ENCODE assay signal across 8 cellular contexts in genomic region chr4:47032405-47033106, GRCh38. TPM values are rescaled to one million over a fixed set of nuclear protein-coding genes. Genes with fewer than 3 reads are reported as not detected.
DNase-seq lines count a peak whose midpoint lies in the region; ATAC-seq and TF ChIP-seq lines count a peak whose summit lies in the region.

No MANE protein-coding gene starts in this region.

- no peak overlapping the region for H2BK5ac ChIP-seq in trophoblast cell (ENCODE audit: low read depth, low read length, poor library complexity)

- peak; percentile 36; the same call in 1 of the 2 replicates for TF ChIP-seq CTCF in OCI-LY1 (IDR thresholded peaks at IDR 0.05; ENCODE audit: low read length)
- peak; percentile 39 to 77 (median 71) for TF ChIP-seq CTCF in heart right ventricle (IDR thresholded peaks at IDR 0.05)

- WGBS in heart right ventricle, 2 donors, result 3% methylated on average over 46 to 47 of the region's 47 CpGs
- WGBS in trophoblast cell (ENCODE audit: extremely low coverage, insufficient coverage, insufficient read length), result no CpG with 5 or more reads among the region's 47 CpGs

- H3F3A ChIP-seq in OCI-LY1 (ENCODE audit: insufficient read depth, low read length), result no peaks in the 10 kb centered on the region

- H3K9me3 ChIP-seq in OCI-LY1 (ENCODE audit: low read length) (no peaks in the 10 kb centered on the region), heart right ventricle (no peaks in the 10 kb centered on the region), trophoblast cell (ENCODE audit: insufficient read depth, low read depth, low read length) (no peaks in the 10 kb centered on the region)

- no peak overlapping the region for H3K27ac ChIP-seq in OCI-LY1 (ENCODE audit: low read depth, low read length, poor library complexity, severe bottlenecking)
- peak overlapping the region in 6 of 10 donors; percentile 5 to 80 (median 75) for H3K27ac ChIP-seq in heart right ventricle
- H3K27ac ChIP-seq in trophoblast cell (ENCODE audit: low read depth, low read length), result no peak overlapping the region

- H3K18ac ChIP-seq in trophoblast cell (ENCODE audit: low read length), result no peak overlapping the region

- no peak overlapping the region for H3K14ac ChIP-seq in trophoblast cell (ENCODE audit: low read length)

- H2AK5ac ChIP-seq in trophoblast cell (ENCODE audit: low read length), result no peak overlapping the region

- no peak overlapping the region for H4K12ac ChIP-seq in trophoblast cell (ENCODE audit: low read depth, low read length)

- H2BK120ac ChIP-seq in trophoblast cell (ENCODE audit: insufficient read depth, low read length, poor library complexity), result no peak overlapping the region

- H3K36me3 ChIP-seq in OCI-LY1 (ENCODE audit: insufficient read depth, low read length), result no peaks in the 10 kb centered on the region
- no peaks in the 10 kb centered on the region for H3K36me3 ChIP-seq in heart right ventricle
- no peaks in the 10 kb centered on the region for H3K36me3 ChIP-seq in trophoblast cell (ENCODE audit: control insufficient read depth in 1 of 2, insufficient read depth in 2 of 2, low read length in 2 of 2)

- H3K9ac ChIP-seq in OCI-LY1 (ENCODE audit: low read length), result no peak overlapping the region
- H3K9ac ChIP-seq in trophoblast cell (ENCODE audit: low read length), result no peak overlapping the region

- no peaks in the 10 kb centered on the region for H3K9me2 ChIP-seq in OCI-LY1 (ENCODE audit: low read depth, low read length)

- no peak overlapping the region for H3K23ac ChIP-seq in trophoblast cell (ENCODE audit: low read length)

- no peak overlapping the region for H2AFZ ChIP-seq in OCI-LY1 (ENCODE audit: low read length)
- H2AFZ ChIP-seq in trophoblast cell (ENCODE audit: insufficient read depth, low read length, poor library complexity), result peak overlapping the region; percentile 66

- no peak overlapping the region for H4K8ac ChIP-seq in trophoblast cell (ENCODE audit: low read depth, low read length)

- no peaks in the 10 kb centered on the region for H3K79me1 ChIP-seq in trophoblast cell (ENCODE audit: low read length)

- no peak overlapping the region for H4K91ac ChIP-seq in trophoblast cell (ENCODE audit: low read depth, low read length)

- no peaks in the 10 kb centered on the region for H3K27me3 ChIP-seq in OCI-LY1 (ENCODE audit: insufficient read depth, low read length)
- peaks cover 0 to 59% (median 15%) of the 10 kb centered on the region in 7 donors for H3K27me3 ChIP-seq in heart right ventricle
- no peaks in the 10 kb centered on the region for H3K27me3 ChIP-seq in trophoblast cell (ENCODE audit: insufficient read depth, low read length)

- H3K4ac ChIP-seq in trophoblast cell (ENCODE audit: low read depth, low read length), result no peak overlapping the region

- H3K4me3 ChIP-seq in OCI-LY1 (ENCODE audit: low read depth, low read length, poor library complexity, severe bottlenecking) (no peak overlapping the region), heart right ventricle (peak overlapping the region; percentile 9 to 60 (median 53)), trophoblast cell (ENCODE audit: low read depth, low read length) (peak overlapping the region; percentile 74)

- no peaks in the 10 kb centered on the region for H3K79me2 ChIP-seq in OCI-LY1 (ENCODE audit: insufficient read depth, low read length)
- H3K79me2 ChIP-seq in trophoblast cell (ENCODE audit: control insufficient read depth, insufficient read depth, low read length, poor library complexity), result no peaks in the 10 kb centered on the region

- peak; percentile 64 for DNase-seq in Caki2 (ENCODE audit: low read depth)
- DNase-seq in amniotic epithelial cell (ENCODE audit: low read depth), result peak; percentile 29
- peak; percentile 59 to 60 for DNase-seq in heart right ventricle
- DNase-seq in trophoblast cell, result peak; percentile 41 to 61
- no peak for DNase-seq in NCI-H1436 treated with DMSO at 0.1 percent for 48 hours (lab: John Stamatoyannopoulos, UW)

- H3K4me1 ChIP-seq in OCI-LY1 (ENCODE audit: insufficient read depth, low read length, severe bottlenecking) (no peaks in the 10 kb centered on the region), heart right ventricle (peaks cover 0 to 15% (median 0%) of the 10 kb centered on the region in 9 donors), trophoblast cell (ENCODE audit: control insufficient read depth in 1 of 2, insufficient read depth in 2 of 2, low read length in 2 of 2) (peaks cover 4 to 13% of the 10 kb centered on the region in 2 experiments)

- H3K4me2 ChIP-seq in OCI-LY1 (ENCODE audit: low read length), result no peak overlapping the region
- peak overlapping the region; percentile 94 for H3K4me2 ChIP-seq in trophoblast cell (ENCODE audit: low read length)

- H2BK12ac ChIP-seq in trophoblast cell (ENCODE audit: low read length), result no peak overlapping the region

- ATAC-seq in GM19438 (IDR thresholded peaks at IDR 0.05; ENCODE audit: low read depth, unreplicated experiment) (peak; percentile 95), HG03457 (IDR thresholded peaks at IDR 0.05; ENCODE audit: unreplicated experiment) (peak; percentile 87), heart right ventricle (peak; percentile 83 to 98 (median 96))

- in situ Hi-C loops in Caki2 (cut with HindIII; ENCODE audit: low pct_unique_long_range_greater_than_20kb, low sequenced_read_pairs), result no loop called here

- intact Hi-C loops in heart right ventricle (cut with DNase I), result loop anchor here in 8 of 10 donors (1.0 to 10.0 kb wide), 9 partner anchors 98 to 352 kb away; no protein-coding TSS in a partner anchor

- no peaks in the 10 kb centered on the region for H4K20me1 ChIP-seq in OCI-LY1 (ENCODE audit: insufficient read depth, low read length)

RNA-seq across cellular contexts. Expression of gene GABRB1, which starts 1.2 kb away (rescaled TPM):
- total RNA-seq in Caki2 (2014; rRNA removed; shearing (Covaris generic); ENCODE audit: low replicate concordance), result 1.3 and 1.9 TPM in 2 replicates
- total RNA-seq in heart right ventricle, result 1 to 10 TPM; 1.4 to 9.9 (median 6.5) TPM
- polyA plus RNA-seq in heart right ventricle, result under 1 TPM; 0.51 to 0.65 TPM
- polyA plus RNA-seq in trophoblast cell (2013), result 0.42 and 0.48 TPM in 2 replicates

RNA-seq across cellular contexts. Expression of gene GABRA4, which starts 39.2 kb away (rescaled TPM):
- total RNA-seq in Caki2 (2014; rRNA removed; shearing (Covaris generic); ENCODE audit: low replicate concordance), result not detected in 2 replicates
- 10 to 100 TPM in 9 of 10 donors, 1 to 10 TPM in 1; 3.3 to 57.1 (median 28.1) TPM for total RNA-seq in heart right ventricle
- 1 to 10 TPM; 2.4 to 7.0 TPM for polyA plus RNA-seq in heart right ventricle
- 0.08 and 0.10 TPM in 2 replicates for polyA plus RNA-seq in trophoblast cell (2013)

Comparison
In these comparisons a context has a peak if more than half of its experiments do, and no peak if none do; other contexts are left out.
1. H3K27ac ChIP-seq: peak in heart right ventricle (6 of 10); none in OCI-LY1 (single experiment) and trophoblast cell (single experiment).
2. Peak in every context shown above with its lines, with median percentiles within 50 percentile points of each other: ATAC-seq.